In the genomic region with DNA sequence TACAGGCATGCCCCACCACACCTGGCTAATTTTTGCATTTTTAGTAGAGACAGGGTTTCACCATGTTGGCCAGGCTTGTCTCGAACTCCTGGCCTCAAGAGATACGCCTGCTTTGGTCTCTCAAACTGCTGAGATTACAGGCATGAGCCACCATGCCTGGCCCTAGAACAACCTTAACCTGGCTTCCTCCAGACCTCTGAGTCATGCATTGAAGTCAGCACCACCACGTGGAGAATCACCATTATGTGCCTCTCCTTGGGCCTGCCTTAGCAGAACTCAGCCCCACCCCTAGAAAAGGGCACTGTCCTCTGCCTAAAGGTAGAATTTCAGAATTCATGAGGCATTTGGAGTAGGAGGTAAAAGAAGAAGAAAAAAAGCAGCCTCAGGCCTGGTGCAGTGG, we compare ENCODE assay signal across 17 cellular contexts. TPM values are rescaled to one million over a fixed set of nuclear protein-coding genes. Genes with fewer than 3 reads are reported as not detected.
A peak's percentile ranks its signal among the peaks of the same experiment; 100 is the strongest.
DNase-seq lines count a peak whose midpoint lies in the region; FAIRE-seq and TF ChIP-seq lines count a peak whose summit lies in the region.
"Had no signal": no experiment of that assay in that cellular context is flagged by ENCODE, and none has a peak within 500 bp of the region (broad histone marks: within the 10 kb centered on the region; RNA-seq: fewer than 3 reads in every experiment).

No MANE protein-coding gene starts in this region.

- H3K9me3 ChIP-seq in endothelial cell of umbilical vein (replicated peaks; ENCODE audit: control insufficient read depth, insufficient read depth, low read length) (no peaks in the 10 kb centered on the region), stomach (no peaks in the 10 kb centered on the region)
- H3K9me3 ChIP-seq: gastrocnemius medialis had no signal

- no peaks in the 10 kb centered on the region for H3K36me3 ChIP-seq in endothelial cell of umbilical vein (ENCODE audit: control insufficient read depth in 2 of 2, extremely low read depth in 1 of 2, insufficient read depth in 2 of 2, low read length in 2 of 2)
- peaks cover 0 to 36% (median 24%) of the 10 kb centered on the region in 4 donors for H3K36me3 ChIP-seq in stomach
- H3K36me3 ChIP-seq: gastrocnemius medialis had no signal

- CTCF ChIA-PET in endothelial cell of umbilical vein (lab: Charles Lee): interaction anchor here (0.5 to 5.7 kb wide), 4 partner anchors 12 to 229 kb away, joined by 3 to 21 read pairs (median 3); no protein-coding TSS in a partner anchor

- intact Hi-C loops in endothelial cell of umbilical vein (cut with micrococcal nuclease): no loop called here
- intact Hi-C loops in stomach (cut with DNase I; ENCODE audit: low total_unique reads): no loop called here

- FAIRE-seq in endothelial cell of umbilical vein (lab: Jason Lieb, UNC): no peak

- no peaks in the 10 kb centered on the region for H3K27me3 ChIP-seq in endothelial cell of umbilical vein (ENCODE audit: control insufficient read depth in 2 of 2, insufficient read depth in 2 of 2, low read length in 2 of 2)
- H3K27me3 ChIP-seq in stomach: no peaks in the 10 kb centered on the region
- H3K27me3 ChIP-seq: gastrocnemius medialis had no signal

- no peak overlapping the region for H3K4me2 ChIP-seq in endothelial cell of umbilical vein (ENCODE audit: insufficient read depth, low read length)

- no peak overlapping the region for H2AFZ ChIP-seq in endothelial cell of umbilical vein (ENCODE audit: low read depth, low read length)

- dilution Hi-C loops in endothelial cell of umbilical vein (cut with MboI; ENCODE audit: extremely low pct_ligation_motif_present, low sequenced_read_pairs): no loop called here

- no peaks in the 10 kb centered on the region for H3K9me1 ChIP-seq in endothelial cell of umbilical vein (replicated peaks; ENCODE audit: control insufficient read depth, extremely low read depth, insufficient read depth, low read length)

- no peak overlapping the region for H3K27ac ChIP-seq in endothelial cell of umbilical vein (ENCODE audit: insufficient read depth, low read depth, low read length)
- peak overlapping the region in 1 of 5 donors; percentile 6 for H3K27ac ChIP-seq in stomach
- H3K27ac ChIP-seq: gastrocnemius medialis had no signal

- no peak overlapping the region for H3K9ac ChIP-seq in endothelial cell of umbilical vein (replicated peaks; ENCODE audit: extremely low read depth, insufficient read depth, low read length)

- H3K4me1 ChIP-seq in endothelial cell of umbilical vein (ENCODE audit: control insufficient read depth, extremely low read depth, insufficient read depth, low read length): peaks cover 8% of the 10 kb centered on the region
- peaks cover 0 to 17% (median 10%) of the 10 kb centered on the region in 4 donors for H3K4me1 ChIP-seq in stomach

- no TSS peak for BruUV-seq in endothelial cell of umbilical vein (replicated peaks; lab: Mats Ljungman, UMichigan)

- POLR2A ChIA-PET in endothelial cell of umbilical vein (lab: Charles Lee): interaction anchor here (0.6 to 0.8 kb wide), 2 partner anchors 12 to 88 kb away, joined by 4 to 7 read pairs; no protein-coding TSS in a partner anchor

- H4K20me1 ChIP-seq in endothelial cell of umbilical vein (replicated peaks; ENCODE audit: control insufficient read depth, extremely low read depth, insufficient read depth, low read length): no peaks in the 10 kb centered on the region

- no peak for TF ChIP-seq POLR2A in endothelial cell of umbilical vein (IDR thresholded peaks at IDR 0.05; ENCODE audit: low read depth, low read length)
- TF ChIP-seq POLR2A in stomach (IDR thresholded peaks at IDR 0.05): no peak

- H3K4me3 ChIP-seq in endothelial cell of umbilical vein (replicated peaks in 1 of 3; ENCODE audit: insufficient read depth in 1 of 3, low read depth in 1 of 3, low read length in 3 of 3) (no peak overlapping the region), stomach (no peak overlapping the region)
- H3K4me3 ChIP-seq: gastrocnemius medialis had no signal

- 59 to 74% (median 68%) methylated on average over 3 of the region's 3 CpGs for WGBS in stomach, 5 donors

- no peaks in the 10 kb centered on the region for H3K79me2 ChIP-seq in endothelial cell of umbilical vein (ENCODE audit: control insufficient read depth, insufficient read depth, low read length)

- TF ChIP-seq EP300 in stomach (IDR thresholded peaks at IDR 0.05): no peak

- DNase-seq in stimulated activated CD4-positive, alpha-beta T cell treated with anti-CD3 and anti-CD28 coated beads, Interleukin-15, amount 100 ng/mL, for 24 hours: peak; percentile 44
- DNase-seq in stimulated activated CD4-positive, alpha-beta T cell treated with anti-CD3 and anti-CD28 coated beads, Interleukin-4, amount 100 ng/mL, for 1 hour: no peak
- DNase-seq in RKO (ENCODE audit: low spot score): peak; percentile 35
- no peak for DNase-seq in endothelial cell of umbilical vein (ENCODE audit: low read depth, low spot score)
- DNase-seq in stomach: peak; percentile 32
- DNase-seq in central memory CD4-positive, alpha-beta T cell: no peak
- DNase-seq in NCI-H146 (lab: John Stamatoyannopoulos, UW): no peak
- no peak for DNase-seq in GM19240 (ENCODE audit: insufficient read length, low spot score)
- DNase-seq: C1 segment of cervical spinal cord; gastrocnemius medialis; H7; KBM-7; left cardiac atrium; NCI-H2171; OCI-M1; stimulated activated CD8-positive, alpha-beta memory T cell treated with anti-CD3 and anti-CD28 coated beads, Interleukin-4, amount 100 ng/mL, for 48 hours; T1000 had no signal

- TF ChIP-seq CTCF in endothelial cell of umbilical vein (IDR thresholded peaks at IDR 0.05; ENCODE audit: extremely low read depth in 1 of 2, insufficient read depth in 1 of 2, low read depth in 1 of 2, low read length in 2 of 2) (no peak), stomach (IDR thresholded peaks at IDR 0.05) (no peak)

TF ChIP-seq in endothelial cell of umbilical vein, 7 proteins besides CTCF, POLR2A, EP300 and RAD21:
- peak; percentile 23 for TF ChIP-seq FOS (IDR thresholded peaks at IDR 0.05; ENCODE audit: borderline replicate concordance, insufficient read depth, low read length)
- TF ChIP-seq JUN (IDR thresholded peaks at IDR 0.05; ENCODE audit: borderline replicate concordance, insufficient read depth, insufficient read length, low read depth): no peak
TF ChIP-seq in endothelial cell of umbilical vein: peak in this region for 1.

RNA-seq across cellular contexts. Expression of gene LIMA1, which starts 49.0 kb away (rescaled TPM):
- total RNA-seq in endothelial cell of umbilical vein: 81.3 and 87.3 TPM in 2 replicates
- polyA plus RNA-seq in endothelial cell of umbilical vein: 25.6 and 35.0 TPM in 2 replicates
- polyA plus RNA-seq in endothelial cell of umbilical vein (2011; cell fraction: cytosol; rRNA removed): 40.0 and 41.7 TPM in 2 replicates
- polyA plus RNA-seq in endothelial cell of umbilical vein (2011; cell fraction: nucleus; rRNA removed): 106 and 111 TPM in 2 replicates
- 56.4 and 68.9 TPM in 2 replicates for polyA plus RNA-seq in endothelial cell of umbilical vein (2012)
- 87.9 and 97.0 TPM in 2 replicates for polyA minus RNA-seq in endothelial cell of umbilical vein
- polyA minus RNA-seq in endothelial cell of umbilical vein (2011; cell fraction: cytosol; rRNA and poly(A)+ RNA removed): 27.1 TPM
- polyA minus RNA-seq in endothelial cell of umbilical vein (2011; cell fraction: nucleus; rRNA and poly(A)+ RNA removed): 89.4 and 125 TPM in 2 replicates
- total RNA-seq in stomach: 100 to 1,000 TPM in 3 of 5 donors, 10 to 100 TPM in 2; 71.0 to 143 (median 132) TPM
- polyA plus RNA-seq in stomach: 10 to 100 TPM; 28.7 to 72.4 (median 33.7) TPM

Comparison
In these comparisons a context has a peak if more than half of its experiments do, and no peak if none do; other contexts are left out.
1. DNase-seq: peak in stimulated activated CD4-positive, alpha-beta T cell treated with anti-CD3 and anti-CD28 coated beads, Interleukin-15, amount 100 ng/mL, for 24 hours (single experiment), RKO (single experiment) and stomach (single experiment); none in stimulated activated CD4-positive, alpha-beta T cell treated with anti-CD3 and anti-CD28 coated beads, Interleukin-4, amount 100 ng/mL, for 1 hour (single experiment), endothelial cell of umbilical vein (single experiment), central memory CD4-positive, alpha-beta T cell (single experiment), NCI-H146 (single experiment) and GM19240 (single experiment).